8 cellular contexts compared by ENCODE assay signal in genomic region chr6:75284285-75285155, GRCh38. TPM values are rescaled to one million over a fixed set of nuclear protein-coding genes. Genes with fewer than 3 reads are reported as not detected.
DNase-seq lines count a peak whose midpoint lies in the region; ATAC-seq and TF ChIP-seq lines count a peak whose summit lies in the region.

Gene TMEM30A, minus strand, starts transcription at chr6:75284792. Its CDS starts 154 bp downstream, at chr6:75284638.

- ATAC-seq in GM18907 (IDR thresholded peaks at IDR 0.05; ENCODE audit: unreplicated experiment) (peak; percentile 91), HG03139 (IDR thresholded peaks at IDR 0.05; ENCODE audit: unreplicated experiment) (peak; percentile 92)

- H3K4me3 ChIP-seq in AG04450 (ENCODE audit: low read depth, low read length) (peak within 1 kb of the TSS; percentile 96), mammary epithelial cell (replicated peaks in 1 of 3; ENCODE audit: insufficient read depth in 1 of 3, low read depth in 2 of 3, low read length in 3 of 3) (peak within 1 kb of the TSS; percentile 73 to 96 (median 93)), iPS-18c (ENCODE audit: insufficient read depth, low read depth, low read length) (peak within 1 kb of the TSS; percentile 90), skeletal muscle tissue (ENCODE audit: low read length in 3 of 3) (peak within 1 kb of the TSS; percentile 94 to 96 (median 96))

- intact Hi-C loops in mammary epithelial cell (cut with micrococcal nuclease): loop anchor here (1.0 to 5.0 kb wide), 4 partner anchors 9 to 318 kb away; partner anchors contain the start of genes COX7A2 and SENP6

- TF ChIP-seq CTCF in AG04450 (IDR thresholded peaks at IDR 0.05; ENCODE audit: low read depth, low read length): no peak
- TF ChIP-seq CTCF in VCaP (conservative IDR thresholded peaks at IDR 0.05): no peak
- no peak for TF ChIP-seq CTCF in mammary epithelial cell (conservative IDR thresholded peaks at IDR 0.05 in 1 of 2, IDR thresholded peaks at IDR 0.05 in 1 of 2; ENCODE audit: extremely low read depth in 1 of 2, insufficient read depth in 1 of 2, low read depth in 1 of 2, low read length in 2 of 2)

- no peaks in the 10 kb centered on the region for H3K36me3 ChIP-seq in mammary epithelial cell (ENCODE audit: insufficient read depth, low read length)
- H3K36me3 ChIP-seq in skeletal muscle tissue (ENCODE audit: control insufficient read depth in 3 of 3, insufficient read depth in 3 of 3, low read length in 3 of 3): peaks cover 0 to 5% (median 0%) of the 10 kb centered on the region in 3 donors

- H4K20me1 ChIP-seq in mammary epithelial cell (ENCODE audit: insufficient read depth, low read length): no peaks in the 10 kb centered on the region

- H3K4me2 ChIP-seq in mammary epithelial cell (ENCODE audit: insufficient read depth, low read depth, low read length): peak within 1 kb of the TSS; percentile 92

- dilution Hi-C loops in mammary epithelial cell (cut with HindIII; ENCODE audit: low sequenced_read_pairs): no loop called here

- H3K4me1 ChIP-seq in mammary epithelial cell (ENCODE audit: insufficient read depth, low read length): peaks cover 10% of the 10 kb centered on the region
- H3K4me1 ChIP-seq in skeletal muscle tissue (ENCODE audit: control insufficient read depth in 3 of 3, insufficient read depth in 3 of 3, low read length in 3 of 3): peaks cover 5 to 26% (median 15%) of the 10 kb centered on the region in 3 donors

- H2AFZ ChIP-seq in mammary epithelial cell (ENCODE audit: low read depth, low read length): peak within 1 kb of the TSS; percentile 96

- BruUV-seq in mammary epithelial cell (replicated peaks; lab: Mats Ljungman, UMichigan): no TSS peak

- in situ Hi-C loops in mammary epithelial cell (cut with MboI; ENCODE audit: low sequenced_read_pairs in 2 of 2): no loop called here

- CTCF ChIA-PET in AG04450 (lab: Charles Lee) (interaction anchor here (0.6 to 8.0 kb wide), 6 partner anchors 11 to 153 kb away, joined by 3 to 62 read pairs (median 3); no protein-coding TSS in a partner anchor), mammary epithelial cell (lab: Charles Lee; ENCODE audit: low non-redundant PET) (interaction anchor here (0.5 to 0.9 kb wide), 4 partner anchors 17 to 1546 kb away, joined by 3 to 4 read pairs (median 3); no protein-coding TSS in a partner anchor)

- H3K27me3 ChIP-seq in AG04450 (ENCODE audit: control insufficient read depth, insufficient read depth, low read length) (no peaks in the 10 kb centered on the region), mammary epithelial cell (ENCODE audit: insufficient read depth, low read length) (no peaks in the 10 kb centered on the region), skeletal muscle tissue (ENCODE audit: control insufficient read depth in 3 of 3, insufficient read depth in 3 of 3, low read length in 3 of 3) (no peaks in the 10 kb centered on the region)

- H3K27ac ChIP-seq in AG04450 (ENCODE audit: low read depth, low read length) (peak within 1 kb of the TSS; percentile 68), VCaP (peak within 1 kb of the TSS; percentile 89), mammary epithelial cell (ENCODE audit: insufficient read depth, low read depth, low read length) (peak within 1 kb of the TSS; percentile 76), skeletal muscle tissue (ENCODE audit: low read depth, low read length) (peak within 1 kb of the TSS; percentile 88)

- H3K79me2 ChIP-seq in mammary epithelial cell (ENCODE audit: insufficient read depth, low read length): peaks cover 60% of the 10 kb centered on the region

- no peaks in the 10 kb centered on the region; the same call in 1 of the 2 replicates for H3K9me3 ChIP-seq in AG04450 (ENCODE audit: control insufficient read depth, insufficient read depth, low read length)
- H3K9me3 ChIP-seq in mammary epithelial cell (replicated peaks; ENCODE audit: insufficient read depth, low read length): no peaks in the 10 kb centered on the region
- H3K9me3 ChIP-seq in iPS-18c (ENCODE audit: control insufficient read depth, insufficient read depth, low read length): no peaks in the 10 kb centered on the region
- H3K9me3 ChIP-seq in skeletal muscle tissue (ENCODE audit: control insufficient read depth in 3 of 3, low read length in 3 of 3): no peaks in the 10 kb centered on the region

- WGBS in mammary epithelial cell (ENCODE audit: low coverage, missing lambda C conversion rate): 1% methylated on average over 20 of the region's 74 CpGs

- DNase-seq in AG04450 (ENCODE audit: low read depth, low spot score): peak; percentile 98
- peak; percentile 99 for DNase-seq in NCI-H2196 treated with DMSO at 0.1 percent for 48 hours (lab: John Stamatoyannopoulos, UW; ENCODE audit: unreplicated experiment)
- DNase-seq in mammary epithelial cell: peak; percentile 99

- peak within 1 kb of the TSS; percentile 89 for H3K9ac ChIP-seq in mammary epithelial cell (ENCODE audit: insufficient read depth, low read length)
- peak within 1 kb of the TSS; percentile 94 to 98 (median 96) for H3K9ac ChIP-seq in skeletal muscle tissue (ENCODE audit: low read depth in 1 of 3, low read length in 3 of 3)

- POLR2A ChIA-PET in AG04450 (lab: Yijun Ruan, JAX): interaction anchor here (0.5 to 2.1 kb wide), 8 partner anchors 9 to 421 kb away, joined by 3 to 10 read pairs (median 4); partner anchors contain the start of genes COL12A1 and FILIP1

RNA-seq across cellular contexts. Expression of gene TMEM30A, which starts in this region (rescaled TPM):
- polyA plus RNA-seq in AG04450 (2011; rRNA removed) (65.6 and 75.0 TPM in 2 replicates), mammary epithelial cell (17.2 TPM)
- polyA minus RNA-seq in AG04450 (2011; rRNA and poly(A)+ RNA removed): 29.9 and 84.7 TPM in 2 replicates
- total RNA-seq in mammary epithelial cell (100 to 1,000 TPM in 1 of 2 donors, 10 to 100 TPM in 1; 73.1 to 127 TPM), skeletal muscle tissue (63.7 TPM)
- 23.3 TPM for polyA minus RNA-seq in mammary epithelial cell

Comparison
In these comparisons a context has a peak if more than half of its experiments do, and no peak if none do; other contexts are left out.
1. Peak in every context shown above with its lines: DNase-seq, ATAC-seq, H3K4me3 ChIP-seq and H3K27ac ChIP-seq.